Comparison of ENCODE assay signal across 26 cellular contexts in the genomic region with DNA sequence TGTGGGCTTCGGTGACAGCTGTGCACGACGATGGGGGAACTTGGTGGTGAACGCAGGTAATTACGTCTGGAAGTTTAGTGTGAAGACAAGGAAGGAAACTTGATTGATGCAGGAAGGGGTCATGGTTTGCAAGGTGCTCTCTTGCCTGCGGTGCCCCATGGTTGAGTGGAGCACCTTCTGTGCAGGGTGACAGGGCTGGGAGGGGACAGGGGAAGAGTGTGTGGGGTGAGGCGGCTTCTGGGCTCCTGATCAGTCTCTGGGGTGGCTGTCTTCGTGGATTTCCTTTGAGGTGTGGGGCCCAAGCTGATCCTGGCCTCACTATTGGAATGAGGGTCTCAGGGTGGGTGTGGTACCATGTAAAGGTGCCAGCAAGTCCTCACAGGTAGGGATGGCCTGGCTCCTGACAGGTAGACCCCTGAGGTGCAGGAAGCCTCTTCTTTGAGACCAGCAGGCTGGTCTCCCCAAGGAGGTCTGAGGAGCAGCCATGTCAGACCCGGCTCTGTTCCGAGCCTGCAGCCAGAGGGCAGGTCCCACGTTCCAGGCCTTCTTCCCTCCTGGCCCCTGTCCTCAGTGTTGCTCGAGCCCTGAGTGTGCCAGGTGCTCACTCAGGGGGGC.
DNase-seq lines count a peak whose midpoint lies in the region; ATAC-seq, FAIRE-seq and TF ChIP-seq lines count a peak whose summit lies in the region.
"Had no signal": no experiment of that assay in that cellular context is flagged by ENCODE, and none has a peak within 500 bp of the region (broad histone marks: within the 10 kb centered on the region; RNA-seq: fewer than 3 reads in every experiment).

No MANE protein-coding gene starts in this region.

- no peak overlapping the region for H3K9ac ChIP-seq in kidney (ENCODE audit: low read length in 2 of 2)
- H3K9ac ChIP-seq: KMS-11 had no signal

- H3K27ac ChIP-seq in angular gyrus (ENCODE audit: low read depth, low read length): peak overlapping the region; percentile 78
- no peak overlapping the region for H3K27ac ChIP-seq in kidney (ENCODE audit: low read depth in 2 of 2, low read length in 2 of 2)
- H3K27ac ChIP-seq in temporal lobe (ENCODE audit: low read depth, low read length): peak overlapping the region; percentile 87
- no peak overlapping the region for H3K27ac ChIP-seq in psoas muscle
- H3K27ac ChIP-seq: A549, HL-60, KMS-11, RWPE1 had no signal

- 66 to 74% (median 70%) methylated on average over 12 of the region's 12 CpGs for WGBS in psoas muscle, 3 donors

- H3K4me3 ChIP-seq in kidney (ENCODE audit: low read length in 2 of 2) (no peak overlapping the region), psoas muscle (no peak overlapping the region)
- H3K4me3 ChIP-seq: A549 had no signal

- no peaks in the 10 kb centered on the region for H3K36me3 ChIP-seq in kidney (ENCODE audit: control insufficient read depth in 1 of 2, insufficient read depth in 2 of 2, low read length in 2 of 2)
- no peaks in the 10 kb centered on the region for H3K36me3 ChIP-seq in psoas muscle (ENCODE audit: insufficient read depth in 1 of 2, low read depth in 1 of 2)

- TF ChIP-seq CTCF in kidney (IDR thresholded peaks at IDR 0.05; ENCODE audit: borderline replicate concordance, extremely low read depth, insufficient read depth) (no peak), psoas muscle (IDR thresholded peaks at IDR 0.05) (no peak)

- FAIRE-seq in kidney (lab: Jason Lieb, UNC): no peak
- FAIRE-seq: A549, GM12891 had no signal

- intact Hi-C loops in kidney (cut with DNase I): no loop called here
- intact Hi-C loops in psoas muscle (cut with DNase I): no loop called here

- H3K4me1 ChIP-seq in kidney (ENCODE audit: control insufficient read depth in 1 of 2, insufficient read depth in 1 of 2, low read depth in 1 of 2, low read length in 2 of 2) (no peaks in the 10 kb centered on the region), psoas muscle (no peaks in the 10 kb centered on the region)
- H3K4me1 ChIP-seq: A549, Caco-2 had no signal

- ATAC-seq in psoas muscle: no peak
- ATAC-seq: A549; CD8-positive, alpha-beta T cell; HCT116; Panc1 had no signal

- peaks cover 2% of the 10 kb centered on the region in 2 donors for H3K9me3 ChIP-seq in kidney (ENCODE audit: control insufficient read depth in 1 of 2, low read length in 2 of 2)
- H3K9me3 ChIP-seq in psoas muscle: no peaks in the 10 kb centered on the region
- H3K9me3 ChIP-seq: Caco-2 had no signal

- peaks cover 0 to 8% (median 0%) of the 10 kb centered on the region in 3 donors for H3K27me3 ChIP-seq in psoas muscle (ENCODE audit: insufficient read depth in 3 of 3, low read length in 2 of 3)

- DNase-seq in AG20443 (ENCODE audit: low spot score): peak; percentile 6
- peak; percentile 46 for DNase-seq in kidney
- DNase-seq in psoas muscle: no peak
- DNase-seq in NK-92 treated with Interleukin-12 subunit alpha and Interleukin-12 subunit beta, amount 100 ng/mL, for 24 hours (lab: John Stamatoyannopoulos, UW): no peak
- no peak for DNase-seq in DMS53 treated with DMSO at 0.1 percent for 48 hours (lab: John Stamatoyannopoulos, UW; ENCODE audit: unreplicated experiment)
- DNase-seq: C1 segment of cervical spinal cord; Caco-2; CD8-positive, alpha-beta T cell; DMS79; EL; GF-D8; MM.1S; NCI-H1694; NCI-H2029 treated with DMSO at 0.1 percent for 48 hours; NCI-H2227 treated with DMSO at 0.1 percent for 48 hours; NCI-H510A; SHP77 treated with DMSO at 0.1 percent for 48 hours had no signal

Comparison
In these comparisons a context has a peak if more than half of its experiments do, and no peak if none do; other contexts are left out.
1. DNase-seq: peak in AG20443 (single experiment) and kidney (single experiment); none in psoas muscle (0 of 2), NK-92 treated with Interleukin-12 subunit alpha and Interleukin-12 subunit beta, amount 100 ng/mL, for 24 hours (single experiment) and DMS53 treated with DMSO at 0.1 percent for 48 hours (single experiment).
2. H3K27ac ChIP-seq: peak in angular gyrus (single experiment) and temporal lobe (single experiment); none in kidney (0 of 2) and psoas muscle (single experiment).